Comparison of ENCODE assay signal across 15 cellular contexts in genomic region chr2:54370405-54371104, GRCh38.
DNase-seq lines count a peak whose midpoint lies in the region; ATAC-seq and TF ChIP-seq lines count a peak whose summit lies in the region.
"Had no signal": no experiment of that assay in that cellular context is flagged by ENCODE, and none has a peak within 500 bp of the region (broad histone marks: within the 10 kb centered on the region; RNA-seq: fewer than 3 reads in every experiment).

No MANE protein-coding gene starts in this region.

- H4K5ac ChIP-seq in mesendoderm (ENCODE audit: low read length): no peak overlapping the region

- H4K8ac ChIP-seq in mesendoderm (ENCODE audit: low read depth, low read length): no peak overlapping the region

- no peak overlapping the region for H3K4ac ChIP-seq in mesendoderm (ENCODE audit: low read depth, low read length)

- TF ChIP-seq CTCF in AG10803 (conservative IDR thresholded peaks at IDR 0.05; ENCODE audit: low read length): no peak

- H3K18ac ChIP-seq in mesendoderm (ENCODE audit: low read length): no peak overlapping the region

- no peak overlapping the region for H2BK5ac ChIP-seq in mesendoderm (ENCODE audit: low read length)

- H2AK5ac ChIP-seq in mesendoderm (ENCODE audit: low read length): no peak overlapping the region

- WGBS in mesendoderm (ENCODE audit: extremely low coverage, insufficient coverage, low lambda C conversion rate): no CpG with 5 or more reads among the region's 7 CpGs

- H3K27ac ChIP-seq in caudate nucleus (ENCODE audit: low read depth, low read length) (peak overlapping the region; percentile 63), mesendoderm (ENCODE audit: low read depth, low read length) (no peak overlapping the region)

- H3K4me3 ChIP-seq in AG10803 (ENCODE audit: low read length) (no peak overlapping the region), mesendoderm (ENCODE audit: low read length) (no peak overlapping the region)
- H3K4me3 ChIP-seq: mucosa of descending colon, testis had no signal

- H3K27me3 ChIP-seq in mesendoderm (ENCODE audit: insufficient read depth, low read length, poor library complexity): no peaks in the 10 kb centered on the region
- H3K27me3 ChIP-seq: testis had no signal

- DNase-seq in AG10803 (ENCODE audit: low read depth) (peak; percentile 55), caudate nucleus (lab: John Stamatoyannopoulos, UW) (no peak), left cardiac atrium (peak; percentile 74), sciatic nerve (ENCODE audit: low spot score) (no peak), mesendoderm (no peak)
- DNase-seq: activated CD4-positive, alpha-beta T cell treated with anti-CD3 and anti-CD28 coated beads for 48 hours; activated T-cell treated with anti-CD3 and anti-CD28 coated beads, Interleukin-2, amount 50 U/mL, for 48 hours; MM.1S; mucosa of descending colon; NCI-H2029 treated with DMSO at 0.1 percent for 48 hours; stimulated activated CD4-positive, alpha-beta T cell treated with anti-CD3 and anti-CD28 coated beads, Interleukin-15, amount 100 ng/mL, for 24 hours; testis had no signal

- H2BK120ac ChIP-seq in mesendoderm (ENCODE audit: low read depth, low read length): no peak overlapping the region

- no peak overlapping the region for H3K9ac ChIP-seq in mesendoderm (ENCODE audit: low read length)

- ATAC-seq in left cardiac atrium: peak; percentile 41 to 78
- ATAC-seq in sciatic nerve: peak; percentile 74
- no peak for ATAC-seq in GM21619 (IDR thresholded peaks at IDR 0.05; ENCODE audit: unreplicated experiment)
- no peak for ATAC-seq in HG02678 (IDR thresholded peaks at IDR 0.05; ENCODE audit: unreplicated experiment)
- ATAC-seq in HG02852 (IDR thresholded peaks at IDR 0.05; ENCODE audit: unreplicated experiment): no peak
- ATAC-seq: mucosa of descending colon had no signal

- no peak overlapping the region for H2BK15ac ChIP-seq in mesendoderm (replicated peaks; ENCODE audit: low read depth)

- intact Hi-C loops in left cardiac atrium (cut with DNase I): loop anchor here in 1 of 2 donors (5.0 kb wide), 1 partner anchor 52 kb away; no protein-coding TSS in a partner anchor
- intact Hi-C loops in sciatic nerve (cut with DNase I): no loop called here

- no peaks in the 10 kb centered on the region for H3K79me2 ChIP-seq in mesendoderm (ENCODE audit: control insufficient read depth, insufficient read depth, low read length)

- H3K56ac ChIP-seq in mesendoderm (ENCODE audit: low read length): no peak overlapping the region

- H3K4me1 ChIP-seq in mesendoderm (ENCODE audit: control insufficient read depth, low read depth, low read length): no peaks in the 10 kb centered on the region

- H3K79me1 ChIP-seq in mesendoderm (ENCODE audit: low read length): no peaks in the 10 kb centered on the region

- no peak overlapping the region for H3K4me2 ChIP-seq in mesendoderm (ENCODE audit: low read length)

- H3K36me3 ChIP-seq in mesendoderm (ENCODE audit: control insufficient read depth, insufficient read depth, low read length): no peaks in the 10 kb centered on the region

- H3K23ac ChIP-seq in mesendoderm (ENCODE audit: low read length): no peak overlapping the region

Comparison
In these comparisons a context has a peak if more than half of its experiments do, and no peak if none do; other contexts are left out.
1. DNase-seq: peak in AG10803 (single experiment) and left cardiac atrium (single experiment); none in caudate nucleus (0 of 61), sciatic nerve (single experiment) and mesendoderm (single experiment).
2. ATAC-seq: peak in left cardiac atrium (2 of 2) and sciatic nerve (single experiment); none in GM21619 (single experiment), HG02678 (single experiment) and HG02852 (single experiment).